8 cellular contexts compared by ENCODE assay signal in the genomic region with DNA sequence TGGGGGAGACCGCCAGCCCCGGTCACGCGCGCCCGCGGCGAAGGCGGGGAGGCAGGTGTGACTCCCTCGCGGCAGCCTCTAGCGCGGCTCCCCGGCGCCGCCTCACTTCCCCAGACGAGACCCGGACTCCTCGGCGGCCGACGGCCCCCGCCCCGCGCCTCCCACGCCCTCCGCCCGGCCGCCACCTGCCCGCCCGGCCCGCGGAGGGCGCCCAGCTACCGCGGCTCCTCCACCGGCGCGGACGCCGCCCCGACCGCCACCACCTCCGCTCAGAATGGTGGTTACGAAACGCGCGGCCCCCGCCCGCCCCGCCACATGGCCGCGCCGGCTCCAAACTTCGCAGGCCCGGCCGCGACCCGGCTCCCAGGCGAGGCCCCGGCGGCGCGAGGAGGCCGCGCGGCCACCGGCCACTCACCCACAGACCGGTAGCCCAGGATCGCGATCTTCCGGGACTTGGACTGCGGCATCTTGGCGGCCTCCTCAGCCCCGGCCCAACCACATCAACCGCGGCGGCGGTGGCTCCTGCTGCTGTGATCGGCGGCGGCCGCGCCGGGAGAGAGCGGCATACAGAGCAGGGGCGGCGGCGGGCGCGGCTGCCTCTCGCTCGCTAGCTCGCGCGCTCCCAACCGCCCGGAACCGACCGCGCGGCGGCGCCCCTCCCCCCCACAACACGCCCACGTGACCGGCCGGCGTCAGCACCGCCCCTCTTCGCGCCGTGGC. TPM values are rescaled to one million over a fixed set of nuclear protein-coding genes. Genes with fewer than 3 reads are reported as not detected.
DNase-seq lines count a peak whose midpoint lies in the region; ATAC-seq and TF ChIP-seq lines count a peak whose summit lies in the region.
"Not testable (repeated sequence)": the region's sequence is repeated elsewhere in the genome, so short reads cannot be mapped to it uniquely, and the experiment has no call there.

No MANE protein-coding gene starts in this region.

- WGBS in esophagus squamous epithelium, 2 donors: no CpG with 5 or more reads among the region's 113 CpGs

- H3K36me3 ChIP-seq in esophagus squamous epithelium; mucosa of stomach (ENCODE audit: control insufficient read depth, insufficient read depth, low read length): not testable (repeated sequence)

- intact Hi-C loops in CD14-positive monocyte (cut with micrococcal nuclease): loop anchor here (10.0 kb wide), 2 partner anchors 236 to 294 kb away; partner anchors contain the start of gene ABCF2 (in 1 of the 2)
- intact Hi-C loops in esophagus squamous epithelium (cut with DNase I): not testable (repeated sequence)

- not testable (repeated sequence) for H3K9me3 Mint-ChIP-seq in CD14-positive monocyte

- peak overlapping the region; percentile 96 to 98 for H3K4me3 Mint-ChIP-seq in CD14-positive monocyte

- peak; percentile 66 for ATAC-seq in GM19455 (IDR thresholded peaks at IDR 0.05; ENCODE audit: unreplicated experiment)
- ATAC-seq in HG03354 (IDR thresholded peaks at IDR 0.05; ENCODE audit: poor library complexity, severe bottlenecking, unreplicated experiment): peak; percentile 61

- H3K27ac Mint-ChIP-seq in CD14-positive monocyte: peak overlapping the region; percentile 89 to 97 (median 96)

- not testable (repeated sequence) for TF ChIP-seq CTCF in CD14-positive monocyte (IDR thresholded peaks at IDR 0.05)
- TF ChIP-seq CTCF in esophagus squamous epithelium (IDR thresholded peaks at IDR 0.05): peak in 1 of 6 experiments; percentile 21

- H3K27me3 Mint-ChIP-seq in CD14-positive monocyte (ENCODE audit: low read depth in 3 of 3): not testable (repeated sequence)

- H3K9me3 ChIP-seq in esophagus squamous epithelium; mucosa of stomach (ENCODE audit: control insufficient read depth, low read length): not testable (repeated sequence)

- H3K27me3 ChIP-seq in esophagus squamous epithelium; mucosa of stomach (ENCODE audit: control insufficient read depth, insufficient read depth, low read length): not testable (repeated sequence)

- H3K4me1 ChIP-seq in esophagus squamous epithelium: peaks cover 9 to 54% (median 15%) of the 10 kb centered on the region in 3 donors
- H3K4me1 ChIP-seq in mucosa of stomach (ENCODE audit: control insufficient read depth, insufficient read depth, low read length): peaks cover 20% of the 10 kb centered on the region

- DNase-seq in CD14-positive monocyte (ENCODE audit: low spot score): peak; percentile 57
- DNase-seq in activated T-helper 9 cell treated with anti-CD3 and anti-CD28 coated beads, Interleukin-2, amount 50 U/mL, for 16 hours (ENCODE audit: low read depth): peak; percentile 57
- DNase-seq in esophagus squamous epithelium (lab: John Stamatoyannopoulos, UW): peak; percentile 6
- DNase-seq in stimulated activated CD8-positive, alpha-beta memory T cell treated with anti-CD3 and anti-CD28 coated beads, Interleukin-12 subunit alpha, Interleukin-12 subunit beta, amount 100 ng/mL, for 4 hours (ENCODE audit: low read depth): peak; percentile 57

- TF ChIP-seq POLR2A in Raji (IDR thresholded peaks at IDR 0.05; ENCODE audit: insufficient read depth, low read depth, low read length) (peak; percentile 48; the same call in 1 of the 2 replicates), esophagus squamous epithelium (IDR thresholded peaks at IDR 0.05) (peak in 2 of 4 donors; percentile 80 to 81)

- H3K27ac ChIP-seq in esophagus squamous epithelium: peak overlapping the region; percentile 93 to 100 (median 100)

- H3K4me1 Mint-ChIP-seq in CD14-positive monocyte: peaks cover 46% of the 10 kb centered on the region

- not testable (repeated sequence) for H3K36me3 Mint-ChIP-seq in CD14-positive monocyte

- H3K9ac ChIP-seq in mucosa of stomach (ENCODE audit: low read length): peak overlapping the region; percentile 69

- H3K4me3 ChIP-seq in esophagus squamous epithelium (peak overlapping the region; percentile 72 to 99 (median 96)), mucosa of stomach (ENCODE audit: low read length) (peak overlapping the region; percentile 66)

RNA-seq across cellular contexts. Expression of gene RHEB, which starts 0.5 kb away (rescaled TPM):
- 10 to 100 TPM; 95.8 to 96.1 TPM for polyA plus RNA-seq in CD14-positive monocyte
- total RNA-seq in esophagus squamous epithelium: 10 to 100 TPM; 37.1 to 82.6 (median 54.4) TPM

Comparison
In these comparisons a context has a peak if more than half of its experiments do, and no peak if none do; other contexts are left out.
1. Peak in every context shown above with its lines: DNase-seq, ATAC-seq, H3K4me3 ChIP-seq and H3K27ac ChIP-seq.
2. DNase-seq: peak in every context shown above with its lines; median percentile 57 in CD14-positive monocyte; 57 in activated T-helper 9 cell treated with anti-CD3 and anti-CD28 coated beads, Interleukin-2, amount 50 U/mL, for 16 hours; 57 in stimulated activated CD8-positive, alpha-beta memory T cell treated with anti-CD3 and anti-CD28 coated beads, Interleukin-12 subunit alpha, Interleukin-12 subunit beta, amount 100 ng/mL, for 4 hours; 6 in esophagus squamous epithelium.